ENCODE assay signal across 8 cellular contexts in genomic region chr19:10271543-10272086, GRCh38. TPM values are rescaled to one million over a fixed set of nuclear protein-coding genes. Genes with fewer than 3 reads are reported as not detected.
DNase-seq lines count a peak whose midpoint lies in the region; ATAC-seq and TF ChIP-seq lines count a peak whose summit lies in the region.

No MANE protein-coding gene starts in this region.

- peaks cover 24% of the 10 kb centered on the region for H3K36me3 ChIP-seq in lower lobe of right lung

- H3K27ac ChIP-seq in lower lobe of right lung: peak overlapping the region; percentile 96

- peaks cover 4% of the 10 kb centered on the region for H3K36me3 Mint-ChIP-seq in activated naive CD8-positive, alpha-beta T cell
- H3K36me3 Mint-ChIP-seq in type B pancreatic cell: no peaks in the 10 kb centered on the region

- ATAC-seq in Right ventricle myocardium inferior: no peak
- ATAC-seq in left ventricle myocardium superior: no peak
- ATAC-seq in lower lobe of right lung: peak; percentile 0 to 9
- ATAC-seq in HG03565 (IDR thresholded peaks at IDR 0.05; ENCODE audit: unreplicated experiment): no peak
- no peak for ATAC-seq in GM19328 (IDR thresholded peaks at IDR 0.05; ENCODE audit: unreplicated experiment)

- H3K4me1 ChIP-seq in lower lobe of right lung: peaks cover 84% of the 10 kb centered on the region

- peak; percentile 21 for DNase-seq in Right ventricle myocardium inferior (ENCODE audit: missing footprints)
- no peak for DNase-seq in left ventricle myocardium superior
- DNase-seq in HK-2 (ENCODE audit: unreplicated experiment): peak; percentile 47
- DNase-seq in lower lobe of right lung: no peak
- DNase-seq in type B pancreatic cell (ENCODE audit: extremely low spot score, unreplicated experiment): no peak

- H3K27ac Mint-ChIP-seq in activated naive CD8-positive, alpha-beta T cell: peak overlapping the region; percentile 54
- no peak overlapping the region for H3K27ac Mint-ChIP-seq in type B pancreatic cell

- H3K4me3 Mint-ChIP-seq in activated naive CD8-positive, alpha-beta T cell: peak overlapping the region; percentile 81
- peak overlapping the region; percentile 54 for H3K4me3 Mint-ChIP-seq in type B pancreatic cell

- peaks cover 14% of the 10 kb centered on the region for H3K4me1 Mint-ChIP-seq in activated naive CD8-positive, alpha-beta T cell (ENCODE audit: low read depth)
- no peaks in the 10 kb centered on the region for H3K4me1 Mint-ChIP-seq in type B pancreatic cell (ENCODE audit: unreplicated experiment)

- no peaks in the 10 kb centered on the region for H3K9me3 ChIP-seq in lower lobe of right lung

- peak overlapping the region; percentile 86 for H3K4me3 ChIP-seq in lower lobe of right lung

- no peaks in the 10 kb centered on the region for H3K27me3 Mint-ChIP-seq in activated naive CD8-positive, alpha-beta T cell
- H3K27me3 Mint-ChIP-seq in type B pancreatic cell: peaks cover 56% of the 10 kb centered on the region

- H3K27me3 ChIP-seq in lower lobe of right lung (ENCODE audit: low read depth): no peaks in the 10 kb centered on the region

- H3K9me3 Mint-ChIP-seq in activated naive CD8-positive, alpha-beta T cell (ENCODE audit: low read depth): no peaks in the 10 kb centered on the region
- H3K9me3 Mint-ChIP-seq in type B pancreatic cell: no peaks in the 10 kb centered on the region

- TF ChIP-seq CTCF in lower lobe of right lung (IDR thresholded peaks at IDR 0.05) (no peak), type B pancreatic cell (conservative IDR thresholded peaks at IDR 0.05) (no peak)

- intact Hi-C loops in Right ventricle myocardium inferior (cut with DNase I) (loop anchor here (2.0 kb wide), 1 partner anchor 61 kb away; the partner anchor contains the start of gene RAVER1), left ventricle myocardium superior (cut with micrococcal nuclease) (no loop called here), lower lobe of right lung (cut with DNase I) (loop anchor here (5.0 kb wide), 1 partner anchor 116 kb away; no protein-coding TSS in a partner anchor)

RNA-seq across cellular contexts. Expression of gene ICAM1, which starts 0.7 kb away (rescaled TPM):
- 8.6 TPM for total RNA-seq in Right ventricle myocardium inferior
- total RNA-seq in left ventricle myocardium superior: 7.3 TPM
- total RNA-seq in lower lobe of right lung: 95.9 TPM
- 3.3 and 3.6 TPM in 2 replicates for total RNA-seq in type B pancreatic cell (ENCODE audit: low replicate concordance)

RNA-seq across cellular contexts. Expression of gene ICAM4, which starts 15.1 kb away (rescaled TPM):
- 0.30 TPM for total RNA-seq in Right ventricle myocardium inferior
- 0.52 TPM for total RNA-seq in left ventricle myocardium superior
- total RNA-seq in lower lobe of right lung: 10.0 TPM
- 2.8 and 5.3 TPM in 2 replicates for total RNA-seq in type B pancreatic cell (ENCODE audit: low replicate concordance)

RNA-seq across cellular contexts. Expression of gene ICAM5, which starts 18.1 kb away (rescaled TPM):
- 0.38 TPM for total RNA-seq in Right ventricle myocardium inferior
- total RNA-seq in left ventricle myocardium superior: 0.32 TPM
- total RNA-seq in lower lobe of right lung: 15.3 TPM
- 2.3 and 3.8 TPM in 2 replicates for total RNA-seq in type B pancreatic cell (ENCODE audit: low replicate concordance)

RNA-seq across cellular contexts. Expression of gene MRPL4, which starts 19.6 kb away (rescaled TPM):
- total RNA-seq in Right ventricle myocardium inferior (70.1 TPM), left ventricle myocardium superior (71.2 TPM), lower lobe of right lung (40.3 TPM), type B pancreatic cell (ENCODE audit: low replicate concordance) (67.3 and 68.0 TPM in 2 replicates)

RNA-seq across cellular contexts. Expression of gene ZGLP1, which starts 38.0 kb away (rescaled TPM):
- total RNA-seq in Right ventricle myocardium inferior (0.65 TPM), left ventricle myocardium superior (0.87 TPM), lower lobe of right lung (6.2 TPM), type B pancreatic cell (ENCODE audit: low replicate concordance) (5.5 and 17.0 TPM in 2 replicates)

Comparison
In these comparisons a context has a peak if more than half of its experiments do, and no peak if none do; other contexts are left out.
1. DNase-seq: peak in Right ventricle myocardium inferior (single experiment) and HK-2 (single experiment); none in left ventricle myocardium superior (single experiment), lower lobe of right lung (single experiment) and type B pancreatic cell (single experiment).
2. ATAC-seq: peak in lower lobe of right lung (2 of 2); none in Right ventricle myocardium inferior (single experiment), left ventricle myocardium superior (single experiment), HG03565 (single experiment) and GM19328 (single experiment).
3. RNA of gene ICAM1, which starts 0.7 kb away (total RNA-seq): 95.9 TPM in lower lobe of right lung (single experiment); 8.6 TPM in Right ventricle myocardium inferior (single experiment), 7.3 TPM in left ventricle myocardium superior (single experiment) and 3.3 to 3.6 TPM in type B pancreatic cell; every median in the first group is over 10 times any median in the second.